In genomic region chr7:1503816-1504775, GRCh38 we compare ENCODE assay signal across 8 cellular contexts. TPM values are rescaled to one million over a fixed set of nuclear protein-coding genes. Genes with fewer than 3 reads are reported as not detected.
A peak's percentile ranks its signal among the peaks of the same experiment; 100 is the strongest.
DNase-seq lines count a peak whose midpoint lies in the region; ATAC-seq and TF ChIP-seq lines count a peak whose summit lies in the region.

A gene with protein sequence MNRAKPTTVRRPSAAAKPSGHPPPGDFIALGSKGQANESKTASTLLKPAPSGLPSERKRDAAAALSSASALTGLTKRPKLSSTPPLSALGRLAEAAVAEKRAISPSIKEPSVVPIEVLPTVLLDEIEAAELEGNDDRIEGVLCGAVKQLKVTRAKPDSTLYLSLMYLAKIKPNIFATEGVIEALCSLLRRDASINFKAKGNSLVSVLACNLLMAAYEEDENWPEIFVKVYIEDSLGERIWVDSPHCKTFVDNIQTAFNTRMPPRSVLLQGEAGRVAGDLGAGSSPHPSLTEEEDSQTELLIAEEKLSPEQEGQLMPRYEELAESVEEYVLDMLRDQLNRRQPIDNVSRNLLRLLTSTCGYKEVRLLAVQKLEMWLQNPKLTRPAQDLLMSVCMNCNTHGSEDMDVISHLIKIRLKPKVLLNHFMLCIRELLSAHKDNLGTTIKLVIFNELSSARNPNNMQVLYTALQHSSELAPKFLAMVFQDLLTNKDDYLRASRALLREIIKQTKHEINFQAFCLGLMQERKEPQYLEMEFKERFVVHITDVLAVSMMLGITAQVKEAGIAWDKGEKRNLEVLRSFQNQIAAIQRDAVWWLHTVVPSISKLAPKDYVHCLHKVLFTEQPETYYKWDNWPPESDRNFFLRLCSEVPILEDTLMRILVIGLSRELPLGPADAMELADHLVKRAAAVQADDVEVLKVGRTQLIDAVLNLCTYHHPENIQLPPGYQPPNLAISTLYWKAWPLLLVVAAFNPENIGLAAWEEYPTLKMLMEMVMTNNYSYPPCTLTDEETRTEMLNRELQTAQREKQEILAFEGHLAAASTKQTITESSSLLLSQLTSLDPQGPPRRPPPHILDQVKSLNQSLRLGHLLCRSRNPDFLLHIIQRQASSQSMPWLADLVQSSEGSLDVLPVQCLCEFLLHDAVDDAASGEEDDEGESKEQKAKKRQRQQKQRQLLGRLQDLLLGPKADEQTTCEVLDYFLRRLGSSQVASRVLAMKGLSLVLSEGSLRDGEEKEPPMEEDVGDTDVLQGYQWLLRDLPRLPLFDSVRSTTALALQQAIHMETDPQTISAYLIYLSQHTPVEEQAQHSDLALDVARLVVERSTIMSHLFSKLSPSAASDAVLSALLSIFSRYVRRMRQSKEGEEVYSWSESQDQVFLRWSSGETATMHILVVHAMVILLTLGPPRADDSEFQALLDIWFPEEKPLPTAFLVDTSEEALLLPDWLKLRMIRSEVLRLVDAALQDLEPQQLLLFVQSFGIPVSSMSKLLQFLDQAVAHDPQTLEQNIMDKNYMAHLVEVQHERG (N-terminal part only) (minus strand): TSS chr7:1504389. CDS start chr7:1503960, 429 bp downstream.

- TF ChIP-seq CTCF in dorsolateral prefrontal cortex (IDR thresholded peaks at IDR 0.05 in 54 of 56, conservative IDR thresholded peaks at IDR 0.05 in 2 of 56; ENCODE audit: low read depth in 1 of 56, partially characterized antibody in 56 of 56) = peak; percentile 57 to 99 (median 92)
- TF ChIP-seq CTCF in right lobe of liver (IDR thresholded peaks at IDR 0.05) = peak; percentile 91 to 98 (median 94)

- peak; percentile 69 for TF ChIP-seq POLR2A in right lobe of liver (IDR thresholded peaks at IDR 0.05)

- ATAC-seq in GM19324 (IDR thresholded peaks at IDR 0.05; ENCODE audit: low FRiP score, unreplicated experiment) (peak; percentile 94), HG03520 (IDR thresholded peaks at IDR 0.05; ENCODE audit: unreplicated experiment) (peak; percentile 79), right lobe of liver (peak; percentile 93 to 97 (median 94))

- H3K27ac ChIP-seq in dorsolateral prefrontal cortex = peak within 1 kb of the TSS in 42 of 59 donors; percentile 3 to 83 (median 62)
- peak within 1 kb of the TSS in 2 of 3 donors; percentile 40 to 46 for H3K27ac ChIP-seq in right lobe of liver

- peaks cover 0 to 15% (median 3%) of the 10 kb centered on the region in 4 donors for H3K36me3 ChIP-seq in right lobe of liver

- intact Hi-C loops in dorsolateral prefrontal cortex (cut with DNase I) (loop anchor here in 1 of 2 donors (2.0 to 5.0 kb wide), 2 partner anchors 27 to 63 kb away; partner anchors contain the start of gene MAFK), right lobe of liver (cut with DNase I) (loop anchor here in 1 of 2 donors (5.0 kb wide), 1 partner anchor 48 kb away; no protein-coding TSS in a partner anchor)

- H3K9me3 ChIP-seq in right lobe of liver = no peaks in the 10 kb centered on the region

- DNase-seq in C1 segment of cervical spinal cord (lab: John Stamatoyannopoulos, UW) (peak; percentile 58 to 94 (median 84)), NCI-H69 (lab: John Stamatoyannopoulos, UW) (peak; percentile 98), dorsolateral prefrontal cortex (peak; percentile 81 to 95 (median 92)), right lobe of liver (peak; percentile 93 to 95 (median 95))
- peak; percentile 80 to 83 for DNase-seq in activated CD4-positive, alpha-beta T cell treated with anti-CD3 and anti-CD28 coated beads, Interleukin-2, amount 50 U/mL, for 4 hours
- DNase-seq in stimulated activated CD4-positive, alpha-beta T cell treated with anti-CD3 and anti-CD28 coated beads, Interleukin-4, amount 100 ng/mL, for 4 hours = peak; percentile 85 to 86

- WGBS in right lobe of liver (ENCODE audit: insufficient coverage, low coverage, low lambda C conversion rate, missing lambda C conversion rate) = under 1% methylated on average over 42 of the region's 118 CpGs

- peaks cover 0 to 8% (median 3%) of the 10 kb centered on the region in 4 donors for H3K4me1 ChIP-seq in right lobe of liver

- H3K4me3 ChIP-seq in dorsolateral prefrontal cortex (peak within 1 kb of the TSS; percentile 66 to 100 (median 99)), right lobe of liver (peak within 1 kb of the TSS; percentile 98 to 100 (median 100))

- no peaks in the 10 kb centered on the region for H3K27me3 ChIP-seq in dorsolateral prefrontal cortex
- H3K27me3 ChIP-seq in right lobe of liver = no peaks in the 10 kb centered on the region

RNA-seq across cellular contexts. Expression of the gene that starts here (rescaled TPM):
- 100 to 1,000 TPM in 104 of 120 experiments, 10 to 100 TPM in 16; 86.1 to 155 (median 115) TPM for total RNA-seq in dorsolateral prefrontal cortex
- total RNA-seq in right lobe of liver = 10 to 100 TPM; 30.1 to 49.6 (median 41.2) TPM

Comparison
In these comparisons a context has a peak if more than half of its experiments do, and no peak if none do; other contexts are left out.
1. Peak in every context shown above with its lines: DNase-seq, ATAC-seq, H3K4me3 ChIP-seq and H3K27ac ChIP-seq.